Comparison of ENCODE assay signal across 9 cellular contexts in the genomic region with DNA sequence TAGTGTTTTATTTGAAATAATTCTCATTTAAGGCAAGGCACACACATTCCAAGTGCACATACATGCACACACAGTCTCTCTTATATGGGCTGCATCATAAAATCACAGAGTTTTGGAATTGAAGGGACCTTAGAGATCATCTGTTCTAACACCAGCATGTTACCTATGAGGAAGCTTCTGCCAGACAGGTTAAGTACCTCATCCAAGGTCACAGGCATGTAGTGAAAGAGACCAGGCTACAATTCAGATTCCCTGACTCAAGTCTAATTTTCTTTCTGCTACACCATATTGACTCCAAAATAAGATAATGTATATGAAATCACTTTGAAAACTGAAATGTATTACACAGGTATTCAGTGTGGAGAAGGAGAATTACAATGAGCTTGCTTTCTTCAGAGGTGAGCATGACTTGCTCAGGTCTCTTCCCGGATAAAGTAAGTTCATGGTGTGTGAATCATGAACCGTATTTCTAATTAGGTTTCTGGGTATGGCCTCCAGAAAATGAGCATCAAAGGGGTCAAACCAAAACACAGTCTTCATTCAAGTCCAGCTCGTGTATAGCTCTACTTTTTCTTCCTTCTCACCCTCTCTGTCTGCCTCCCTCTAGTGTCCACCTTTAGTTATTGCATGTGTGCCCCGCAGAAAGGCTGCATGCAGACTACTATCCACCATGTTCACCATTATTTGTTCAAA.
DNase-seq lines count a peak whose midpoint lies in the region; ATAC-seq, FAIRE-seq and TF ChIP-seq lines count a peak whose summit lies in the region.
"Had no signal": no experiment of that assay in that cellular context is flagged by ENCODE, and none has a peak within 500 bp of the region (broad histone marks: within the 10 kb centered on the region; RNA-seq: fewer than 3 reads in every experiment).

No MANE protein-coding gene starts in this region.

- H3K79me2 ChIP-seq in SU-DHL-6 (ENCODE audit: insufficient read depth, low read length): no peaks in the 10 kb centered on the region

- no peaks in the 10 kb centered on the region for H3K9me3 ChIP-seq in SU-DHL-6 (ENCODE audit: insufficient read depth, low read length)
- no peaks in the 10 kb centered on the region for H3K9me3 ChIP-seq in adrenal gland (replicated peaks in 1 of 3)
- no peaks in the 10 kb centered on the region for H3K9me3 ChIP-seq in small intestine (ENCODE audit: control insufficient read depth, low read depth)
- H3K9me3 ChIP-seq: SJSA1 had no signal

- H3K4me3 ChIP-seq in SU-DHL-6 (ENCODE audit: insufficient read depth, low read length, poor library complexity, severe bottlenecking) (no peak overlapping the region), adrenal gland (no peak overlapping the region), small intestine (ENCODE audit: low read depth in 1 of 2, low read length in 2 of 2) (no peak overlapping the region)
- H3K4me3 ChIP-seq: SJSA1 had no signal

- no peaks in the 10 kb centered on the region for H3F3A ChIP-seq in SU-DHL-6 (ENCODE audit: insufficient read depth)

- DNase-seq in COLO668 (lab: John Stamatoyannopoulos, UW; ENCODE audit: unreplicated experiment): peak; percentile 57
- DNase-seq in GM20000 (ENCODE audit: low spot score): peak; percentile 72
- peak; percentile 60 for DNase-seq in MV-4-11 (lab: John Stamatoyannopoulos, UW)
- DNase-seq in adrenal gland: peak; percentile 47 to 74 (median 58)
- DNase-seq in left ventricle myocardium superior: no peak
- DNase-seq in small intestine: peak; percentile 74

- TF ChIP-seq CTCF in GM20000 (IDR thresholded peaks at IDR 0.05; ENCODE audit: extremely low read depth, missing control alignments) (peak; percentile 79), SU-DHL-6 (IDR thresholded peaks at IDR 0.05; ENCODE audit: insufficient read depth, low read length, poor library complexity, severe bottlenecking) (peak; percentile 63), adrenal gland (IDR thresholded peaks at IDR 0.05) (peak; percentile 80 to 95 (median 90))

- no peak for FAIRE-seq in small intestine (lab: Jason Lieb, UNC)

- H4K20me1 ChIP-seq in SU-DHL-6 (ENCODE audit: low read depth, low read length): no peaks in the 10 kb centered on the region

- no peak overlapping the region for H2AFZ ChIP-seq in SU-DHL-6 (ENCODE audit: low read depth, low read length, severe bottlenecking)

- no peaks in the 10 kb centered on the region for H3K27me3 ChIP-seq in SU-DHL-6 (ENCODE audit: low read length)
- H3K27me3 ChIP-seq in adrenal gland: no peaks in the 10 kb centered on the region
- H3K27me3 ChIP-seq in small intestine (ENCODE audit: control insufficient read depth in 2 of 2, insufficient read depth in 2 of 2, low read length in 2 of 2): no peaks in the 10 kb centered on the region

- 16 to 23% (median 17%) methylated on average over 4 of the region's 4 CpGs for WGBS in adrenal gland, 4 donors
- WGBS in small intestine, 3 donors: 17 to 36% (median 22%) methylated on average over 4 of the region's 4 CpGs

- TF ChIP-seq POLR2A in adrenal gland (IDR thresholded peaks at IDR 0.05): no peak

- peak; percentile 76 for ATAC-seq in left ventricle myocardium superior
- ATAC-seq in HG02970 (IDR thresholded peaks at IDR 0.05; ENCODE audit: low FRiP score, unreplicated experiment): no peak

- no peak overlapping the region for H3K27ac ChIP-seq in SU-DHL-6 (ENCODE audit: low read depth, low read length)
- no peak overlapping the region for H3K27ac ChIP-seq in adrenal gland
- no peak overlapping the region for H3K27ac ChIP-seq in small intestine (ENCODE audit: low read depth in 1 of 2, low read length in 1 of 2)
- H3K27ac ChIP-seq: SJSA1 had no signal

- H3K4me1 ChIP-seq in adrenal gland (replicated peaks in 1 of 2) (no peaks in the 10 kb centered on the region), small intestine (ENCODE audit: control insufficient read depth in 2 of 2, insufficient read depth in 1 of 2, low read depth in 1 of 2, low read length in 1 of 2) (no peaks in the 10 kb centered on the region)
- H3K4me1 ChIP-seq: SJSA1 had no signal

- H3K4me2 ChIP-seq in SU-DHL-6 (ENCODE audit: low read depth, low read length, poor library complexity, severe bottlenecking): no peak overlapping the region

- no peaks in the 10 kb centered on the region for H3K36me3 ChIP-seq in SU-DHL-6 (ENCODE audit: low read length)
- H3K36me3 ChIP-seq in adrenal gland (replicated peaks in 1 of 2): no peaks in the 10 kb centered on the region
- no peaks in the 10 kb centered on the region for H3K36me3 ChIP-seq in small intestine (ENCODE audit: control insufficient read depth in 2 of 2, insufficient read depth in 2 of 2, low read length in 2 of 2)
- H3K36me3 ChIP-seq: SJSA1 had no signal

- intact Hi-C loops in adrenal gland (cut with DNase I): loop anchor here (5.0 to 10.0 kb wide), 3 partner anchors 412 to 662 kb away; a partner anchor contains a TSS
- intact Hi-C loops in left ventricle myocardium superior (cut with micrococcal nuclease): loop anchor here (5.0 kb wide), 1 partner anchor 407 kb away; no protein-coding TSS in a partner anchor

- H3K9ac ChIP-seq in SU-DHL-6 (ENCODE audit: low read length): no peak overlapping the region

- no peaks in the 10 kb centered on the region for H3K9me2 ChIP-seq in SU-DHL-6 (replicated peaks; ENCODE audit: insufficient read depth, low read length)
